ENCODE assay signal across 8 cellular contexts in the genomic region with DNA sequence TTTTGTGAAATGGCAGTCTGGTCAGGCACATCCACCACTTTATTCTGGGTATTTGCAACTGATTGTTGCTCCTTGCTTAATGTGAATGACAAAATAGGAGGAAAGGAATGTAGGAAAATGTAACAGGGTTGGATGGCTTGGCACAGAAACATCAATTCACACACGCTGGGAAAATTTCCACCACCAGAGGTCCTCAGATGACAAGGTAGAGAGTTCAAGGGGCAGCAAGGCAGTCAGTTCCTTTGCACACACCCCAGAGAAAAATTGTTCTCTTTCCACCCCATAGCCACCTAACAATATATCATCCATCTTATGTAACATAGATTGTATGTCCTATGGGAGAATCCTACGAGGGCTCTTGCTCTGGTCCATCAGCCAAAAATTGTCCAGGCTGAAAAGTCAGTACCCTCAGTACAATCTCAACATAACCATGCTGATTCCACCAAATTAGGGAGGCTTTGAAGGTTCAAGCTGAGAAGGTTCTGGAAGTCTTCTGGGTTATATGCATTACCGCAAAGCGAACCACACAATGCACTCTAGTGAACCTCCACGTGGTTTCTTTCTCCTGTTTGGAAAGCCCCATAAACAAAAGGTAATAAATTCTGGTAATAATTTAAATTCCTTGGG. TPM values are rescaled to one million over a fixed set of nuclear protein-coding genes. Genes with fewer than 3 reads are reported as not detected.
A peak's percentile ranks its signal among the peaks of the same experiment; 100 is the strongest.
DNase-seq lines count a peak whose midpoint lies in the region; ATAC-seq and TF ChIP-seq lines count a peak whose summit lies in the region.

No MANE protein-coding gene starts in this region.

- H2BK5ac ChIP-seq in IMR-90 (ENCODE audit: low read depth, low read length, poor library complexity, severe bottlenecking): no peak overlapping the region

- no peak overlapping the region for H3K14ac ChIP-seq in IMR-90 (replicated peaks; ENCODE audit: low read depth, low read length)

- POLR2A ChIA-PET in IMR-90 (lab: Charles Lee; ENCODE audit: unreplicated experiment): no interaction called here

- WGBS in IMR-90 (ENCODE audit: extremely low coverage in 2 of 2, insufficient read length in 1 of 2), 2 experiments: no CpG with 5 or more reads among the region's 5 CpGs

- no peak overlapping the region for H3K4me2 ChIP-seq in IMR-90 (ENCODE audit: low read depth, low read length)

- CTCF ChIA-PET in IMR-90 (lab: Yijun Ruan, JAX): interaction anchor here (0.7 to 2.0 kb wide), 4 partner anchors 9 to 104 kb away, joined by 3 to 7 read pairs (median 4); no protein-coding TSS in a partner anchor

- H3K9me3 ChIP-seq in cardiac muscle cell (ENCODE audit: low read depth) (no peaks in the 10 kb centered on the region), IMR-90 (ENCODE audit: control insufficient read depth, insufficient read depth, low read length) (no peaks in the 10 kb centered on the region)

- TF ChIP-seq CTCF in cardiac muscle cell (IDR thresholded peaks at IDR 0.05; ENCODE audit: low read depth, low read length): peak; percentile 84
- TF ChIP-seq CTCF in IMR-90 (conservative IDR thresholded peaks at IDR 0.05; ENCODE audit: low read depth, low read length): peak; percentile 90

- H3K23ac ChIP-seq in IMR-90 (ENCODE audit: low read depth, low read length): no peak overlapping the region

- H4K20me1 ChIP-seq in IMR-90 (ENCODE audit: insufficient read depth, low read length): no peaks in the 10 kb centered on the region

- peak overlapping the region; percentile 1 for H2AFZ ChIP-seq in IMR-90 (replicated peaks; ENCODE audit: low read length, poor library complexity)

- H3K27ac ChIP-seq in cardiac muscle cell (no peak overlapping the region), IMR-90 (ENCODE audit: insufficient read depth, low read length) (no peak overlapping the region)

- H2BK20ac ChIP-seq in IMR-90 (ENCODE audit: low read depth, low read length): no peak overlapping the region

- H3K79me1 ChIP-seq in IMR-90 (ENCODE audit: low read depth in 1 of 2, low read length in 2 of 2): no peaks in the 10 kb centered on the region

- no peak overlapping the region for H3K18ac ChIP-seq in IMR-90 (ENCODE audit: low read depth, low read length)

- H3K9ac ChIP-seq in IMR-90 (ENCODE audit: low read depth, low read length): no peak overlapping the region

- no peaks in the 10 kb centered on the region for H3K36me3 ChIP-seq in cardiac muscle cell
- H3K36me3 ChIP-seq in IMR-90 (ENCODE audit: control insufficient read depth, insufficient read depth, low read length): no peaks in the 10 kb centered on the region

- no peak overlapping the region for H3K4ac ChIP-seq in IMR-90 (ENCODE audit: low read depth, low read length)

- H2BK120ac ChIP-seq in IMR-90 (ENCODE audit: low read depth, low read length): no peak overlapping the region

- intact Hi-C loops in cardiac septum (cut with DNase I) (loop anchor here (2.0 to 5.0 kb wide), 2 partner anchors 112 to 835 kb away; no protein-coding TSS in a partner anchor), IMR-90 (cut with micrococcal nuclease) (loop anchor here (1.0 to 10.0 kb wide), 9 partner anchors 94 to 836 kb away; partner anchors contain the start of gene SPEF2)

- no peak overlapping the region for H4K91ac ChIP-seq in IMR-90 (ENCODE audit: insufficient read depth, low read depth, low read length)

- no peak overlapping the region for H4K8ac ChIP-seq in IMR-90 (ENCODE audit: low read depth in 2 of 2, low read length in 2 of 2)

- DNase-seq in cardiac muscle cell (ENCODE audit: low read depth in 1 of 2, low spot score in 1 of 2) (peak; percentile 63 to 82), cardiac septum (ENCODE audit: low spot score) (no peak), IMR-90 (peak; percentile 72), RPMI7951 (ENCODE audit: low read depth) (peak; percentile 61), germinal center (ENCODE audit: low spot score) (peak; percentile 16), putamen (ENCODE audit: low spot score) (peak; percentile 38)
- peak; percentile 29 for DNase-seq in activated T-helper 9 cell treated with anti-CD3 and anti-CD28 coated beads, Interleukin-2, amount 50 U/mL, for 16 hours (ENCODE audit: low read depth)

- TF ChIP-seq POLR2A in IMR-90 (IDR thresholded peaks at IDR 0.05; ENCODE audit: low read depth, low read length): no peak

- no peaks in the 10 kb centered on the region; the same call in 1 of the 2 replicates for H3K9me1 ChIP-seq in IMR-90 (ENCODE audit: insufficient read depth, low read length)

- no peak overlapping the region for H4K5ac ChIP-seq in IMR-90 (ENCODE audit: low read depth, low read length)

- no peaks in the 10 kb centered on the region for H3K27me3 ChIP-seq in cardiac muscle cell
- peaks cover 6% of the 10 kb centered on the region for H3K27me3 ChIP-seq in IMR-90 (ENCODE audit: control insufficient read depth, insufficient read depth, low read length)

- BruUV-seq in IMR-90 (replicated peaks; lab: Mats Ljungman, UMichigan): no TSS peak

- H3K56ac ChIP-seq in IMR-90 (ENCODE audit: extremely low read depth, insufficient read depth, low read length): no peak overlapping the region

- H3K4me1 ChIP-seq in cardiac muscle cell (ENCODE audit: low read depth): no peaks in the 10 kb centered on the region
- H3K4me1 ChIP-seq in IMR-90 (ENCODE audit: control insufficient read depth, insufficient read depth, low read length): peaks cover 4% of the 10 kb centered on the region; the same call in 1 of the 2 replicates

- no peak overlapping the region for H3K4me3 ChIP-seq in cardiac muscle cell
- H3K4me3 ChIP-seq in IMR-90 (ENCODE audit: insufficient read depth, low read depth, low read length): no peak overlapping the region

- H2AK5ac ChIP-seq in IMR-90 (ENCODE audit: low read depth, low read length): no peak overlapping the region

- in situ Hi-C loops in IMR-90 (cut with MboI; ENCODE audit: low sequenced_read_pairs): loop anchor here (5.0 to 25.0 kb wide), 3 partner anchors 92 to 832 kb away; partner anchors contain the start of gene SPEF2

- dilution Hi-C loops in IMR-90 (cut with HindIII; ENCODE audit: low sequenced_read_pairs, unreplicated experiment): no loop called here

- H2AK9ac ChIP-seq in IMR-90 (replicated peaks; ENCODE audit: low read depth, low read length, poor library complexity): no peak overlapping the region

- ATAC-seq in IMR-90 (ENCODE audit: low read depth): peak; percentile 86
- no peak for ATAC-seq in HG02678 (IDR thresholded peaks at IDR 0.05; ENCODE audit: unreplicated experiment)

- H2BK15ac ChIP-seq in IMR-90 (ENCODE audit: low read depth, low read length): no peak overlapping the region

- peak; percentile 97 for TF ChIP-seq RAD21 in IMR-90 (IDR thresholded peaks at IDR 0.05; ENCODE audit: low read length)

TF ChIP-seq in IMR-90, 13 proteins besides CTCF, POLR2A, EP300 and RAD21:
- peak; percentile 43 for TF ChIP-seq RCOR1 (IDR thresholded peaks at IDR 0.05; ENCODE audit: insufficient replicate concordance, low read length)
- TF ChIP-seq SMC3 (IDR thresholded peaks at IDR 0.05; ENCODE audit: low read depth, low read length): peak; percentile 98
- no peak for TF ChIP-seq ELK1 (IDR thresholded peaks at IDR 0.05; ENCODE audit: borderline replicate concordance, low read depth, low read length)

RNA-seq across cellular contexts. Expression of gene AGXT2, which starts 42.1 kb away (rescaled TPM):
- total RNA-seq in cardiac muscle cell (0.07 TPM in 1 of 2 replicates, not detected in the other), cardiac septum (not detected), IMR-90 (2012; rRNA removed) (not detected in 2 replicates)
- polyA plus RNA-seq in cardiac muscle cell (not detected in 2 replicates), IMR-90 (2012; rRNA removed) (not detected in 2 replicates)
- polyA plus RNA-seq in IMR-90 (2012; cell fraction: cytosol; rRNA removed): not detected in 2 replicates
- not detected in 2 replicates for polyA plus RNA-seq in IMR-90 (2012; cell fraction: nucleus; rRNA removed; ENCODE audit: low replicate concordance)
- not detected in 2 replicates for total RNA-seq in RPMI7951 (2014; rRNA removed; shearing (Covaris generic))
